Comparison of ENCODE assay signal across 24 cellular contexts in the genomic region with DNA sequence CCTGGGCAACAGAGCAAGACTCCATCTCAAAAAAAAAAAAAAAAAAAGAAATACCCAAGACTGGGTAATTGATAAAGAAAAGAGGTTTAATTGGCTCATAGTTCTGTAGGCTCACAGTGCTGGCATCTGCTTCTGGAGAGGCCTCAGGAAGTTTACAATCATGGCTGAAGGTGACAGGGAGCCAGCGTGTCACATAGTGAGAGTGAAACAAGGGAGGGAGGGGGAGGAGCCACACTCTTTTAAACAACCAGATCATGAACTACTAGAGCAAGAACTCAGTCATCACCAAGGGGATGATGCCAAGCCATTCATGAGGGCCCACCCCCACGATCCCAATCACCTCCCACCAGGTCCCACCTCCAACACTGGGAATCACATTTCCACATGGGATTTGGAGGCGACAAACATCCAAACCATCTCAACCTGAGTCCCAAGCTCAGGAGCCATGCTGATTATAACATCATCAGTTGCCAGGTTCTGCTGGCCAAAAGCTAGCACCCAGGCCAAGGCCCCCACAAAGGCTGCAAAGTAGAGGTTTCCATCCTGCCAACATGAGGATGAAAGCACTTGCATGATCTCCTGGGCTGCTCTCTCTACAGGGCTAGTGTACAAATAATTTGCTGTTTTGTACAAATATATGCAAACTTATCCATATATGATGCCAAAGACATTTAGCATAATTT. TPM values are rescaled to one million over a fixed set of nuclear protein-coding genes. Genes with fewer than 3 reads are reported as not detected.
DNase-seq lines count a peak whose midpoint lies in the region; ATAC-seq, FAIRE-seq and TF ChIP-seq lines count a peak whose summit lies in the region.
"Had no signal": no experiment of that assay in that cellular context is flagged by ENCODE, and none has a peak within 500 bp of the region (broad histone marks: within the 10 kb centered on the region; RNA-seq: fewer than 3 reads in every experiment).

No MANE protein-coding gene starts in this region.

- peaks cover 27% of the 10 kb centered on the region for H3K4me1 ChIP-seq in HepG2 (ENCODE audit: insufficient read depth, low read length)
- no peaks in the 10 kb centered on the region for H3K4me1 ChIP-seq in right lobe of liver
- no peaks in the 10 kb centered on the region for H3K4me1 ChIP-seq in HEK293 (ENCODE audit: control insufficient read depth, insufficient read depth, low read length)
- H3K4me1 ChIP-seq in prostate gland (replicated peaks), result no peaks in the 10 kb centered on the region

- H3K4me3 ChIP-seq in HepG2 (replicated peaks in 1 of 3; ENCODE audit: insufficient read depth in 1 of 3, low read depth in 2 of 3, low read length in 3 of 3), result no peak overlapping the region
- no peak overlapping the region for H3K4me3 ChIP-seq in right lobe of liver
- no peak overlapping the region for H3K4me3 ChIP-seq in HEK293 (ENCODE audit: low read depth, low read length)
- no peak overlapping the region for H3K4me3 ChIP-seq in prostate gland
- H3K4me3 ChIP-seq: PC-9 had no signal

- no peak overlapping the region for H3K4me2 ChIP-seq in HepG2 (ENCODE audit: low read depth, low read length)
- H3K4me2 ChIP-seq: PC-9 had no signal

- intact Hi-C loops in HepG2 (cut with micrococcal nuclease; ENCODE audit: unreplicated experiment) (no loop called here), right lobe of liver (cut with DNase I) (no loop called here), prostate gland (cut with DNase I) (loop anchor here (5.0 kb wide), 1 partner anchor 47 kb away; no protein-coding TSS in a partner anchor)

- no peaks in the 10 kb centered on the region for H3K9me3 Mint-ChIP-seq in stimulated activated effector memory CD8-positive, alpha-beta T cell treated with anti-CD3 and anti-CD28 coated beads, Interleukin-12 subunit alpha, Interleukin-12 subunit beta, amount 100 ng/mL, for 72 hours
- H3K9me3 Mint-ChIP-seq: CD8-positive, alpha-beta memory T cell had no signal

- peaks cover 10% of the 10 kb centered on the region for H3K4me1 Mint-ChIP-seq in stimulated activated effector memory CD8-positive, alpha-beta T cell treated with anti-CD3 and anti-CD28 coated beads, Interleukin-12 subunit alpha, Interleukin-12 subunit beta, amount 100 ng/mL, for 72 hours

- DNase-seq in activated CD4-positive, alpha-beta T cell treated with anti-CD3 and anti-CD28 coated beads, Interleukin-2, amount 50 U/mL, for 48 hours, result peak; percentile 7 to 15
- DNase-seq in activated CD4-positive, alpha-beta T cell treated with anti-CD3 and anti-CD28 coated beads, Interleukin-2, amount 50 U/mL, for 1 hour, result no peak
- DNase-seq in HepG2 (ENCODE audit: low spot score), result no peak
- no peak for DNase-seq in right lobe of liver
- no peak for DNase-seq in stimulated activated effector memory CD8-positive, alpha-beta T cell treated with anti-CD3 and anti-CD28 coated beads, Interleukin-12 subunit alpha, Interleukin-12 subunit beta, amount 100 ng/mL, for 72 hours (ENCODE audit: low spot score in 2 of 2)
- no peak for DNase-seq in prostate gland (ENCODE audit: low spot score)
- DNase-seq: Calu3; CD8-positive, alpha-beta memory T cell; DMS53; GF-D8; GOT3; KG1; NCI-H1092 treated with DMSO at 0.1 percent for 48 hours; NCI-H1436 treated with DMSO at 0.1 percent for 48 hours; NCI-H2029; NCI-H2227 treated with DMSO at 0.1 percent for 48 hours; NCI-H510A; PC-9; RPMI8226; SHP77 had no signal

- H3K9me3 ChIP-seq in HepG2 (ENCODE audit: low read length) (no peaks in the 10 kb centered on the region), right lobe of liver (no peaks in the 10 kb centered on the region), HEK293 (ENCODE audit: control insufficient read depth, insufficient read depth, low read depth, low read length) (no peaks in the 10 kb centered on the region), prostate gland (no peaks in the 10 kb centered on the region)

- H3K27ac ChIP-seq in HepG2 (ENCODE audit: extremely low read length, insufficient read depth, low read length) (no peak overlapping the region), right lobe of liver (no peak overlapping the region), HEK293 (ENCODE audit: extremely low read depth, low read depth, low read length) (no peak overlapping the region), prostate gland (no peak overlapping the region)
- H3K27ac ChIP-seq: C4-2B, PC-9 had no signal

- ATAC-seq in HepG2 (no peak), right lobe of liver (no peak), GM19395 (IDR thresholded peaks at IDR 0.05; ENCODE audit: unreplicated experiment) (no peak)
- peak; percentile 75 for ATAC-seq in stimulated activated effector memory CD8-positive, alpha-beta T cell treated with anti-CD3 and anti-CD28 coated beads, Interleukin-12 subunit alpha, Interleukin-12 subunit beta, amount 100 ng/mL, for 72 hours
- ATAC-seq: HCT116 had no signal

- TF ChIP-seq EP300 in HepG2 (IDR thresholded peaks at IDR 0.05; ENCODE audit: low read depth in 2 of 2, low read length in 2 of 2), result no peak
- no peak for TF ChIP-seq EP300 in HepG2 (CRISPR knock-in tag; IDR thresholded peaks at IDR 0.05; ENCODE audit: borderline replicate concordance)

- H3K9ac ChIP-seq in HepG2 (ENCODE audit: insufficient read depth, low read depth, low read length), result no peak overlapping the region

- BruUV-seq in HepG2 (replicated peaks; lab: Mats Ljungman, UMichigan), result no TSS peak

- POLR2A ChIA-PET in HepG2 (lab: Yijun Ruan, JAX), result no interaction called here
- POLR2A ChIA-PET in HEK293 (lab: Yijun Ruan, JAX), result no interaction called here

- 90% methylated on average over 1 of the region's 3 CpGs for WGBS in HepG2 (ENCODE audit: low lambda C conversion rate)
- no CpG with 5 or more reads among the region's 3 CpGs for WGBS in right lobe of liver (ENCODE audit: insufficient coverage, low coverage, low lambda C conversion rate, missing lambda C conversion rate)
- WGBS in prostate gland, result 92% methylated on average over 3 of the region's 3 CpGs

- TF ChIP-seq CTCF in HepG2 (CRISPR knock-in tag; IDR thresholded peaks at IDR 0.05), result no peak
- no peak for TF ChIP-seq CTCF in right lobe of liver (IDR thresholded peaks at IDR 0.05)
- TF ChIP-seq CTCF in HEK293 (tag by site-specific recombination; IDR thresholded peaks at IDR 0.05), result no peak
- TF ChIP-seq CTCF in prostate gland (IDR thresholded peaks at IDR 0.05), result no peak

- in situ Hi-C loops in HepG2 (cut with HindIII; ENCODE audit: extremely low pct_ligation_motif_present, low pct_unique_long_range_greater_than_20kb), result no loop called here

- no peak overlapping the region for H3K27ac Mint-ChIP-seq in stimulated activated effector memory CD8-positive, alpha-beta T cell treated with anti-CD3 and anti-CD28 coated beads, Interleukin-12 subunit alpha, Interleukin-12 subunit beta, amount 100 ng/mL, for 72 hours

- CTCF ChIA-PET in HepG2 (lab: Yijun Ruan, JAX; ENCODE audit: low intra/inter-chr PET ratio, low total read pairs) (no interaction called here), HEK293 (lab: Yijun Ruan, JAX) (no interaction called here)

- no peak overlapping the region for H3K4me3 Mint-ChIP-seq in stimulated activated effector memory CD8-positive, alpha-beta T cell treated with anti-CD3 and anti-CD28 coated beads, Interleukin-12 subunit alpha, Interleukin-12 subunit beta, amount 100 ng/mL, for 72 hours
- H3K4me3 Mint-ChIP-seq: CD8-positive, alpha-beta memory T cell had no signal

- H4K20me1 ChIP-seq in HepG2 (ENCODE audit: insufficient read depth, low read length), result no peaks in the 10 kb centered on the region

- H3K79me2 ChIP-seq in HepG2 (ENCODE audit: insufficient read depth, low read length), result peaks cover 87% of the 10 kb centered on the region

- no peak for TF ChIP-seq RAD21 in HepG2 (CRISPR knock-in tag; IDR thresholded peaks at IDR 0.05)

- TF ChIP-seq POLR2A in HepG2 (IDR thresholded peaks at IDR 0.05; ENCODE audit: insufficient read depth in 1 of 2, low read depth in 2 of 2, low read length in 2 of 2) (no peak), right lobe of liver (IDR thresholded peaks at IDR 0.05) (no peak), prostate gland (IDR thresholded peaks at IDR 0.05) (no peak)

- FAIRE-seq in HepG2 (lab: Jason Lieb, UNC), result no peak

- H3K36me3 Mint-ChIP-seq in stimulated activated effector memory CD8-positive, alpha-beta T cell treated with anti-CD3 and anti-CD28 coated beads, Interleukin-12 subunit alpha, Interleukin-12 subunit beta, amount 100 ng/mL, for 72 hours, result peaks cover 10% of the 10 kb centered on the region

- H3K36me3 ChIP-seq in HepG2 (replicated peaks in 1 of 2; ENCODE audit: control insufficient read depth in 1 of 2, insufficient read depth in 2 of 2, low read length in 2 of 2), result no peaks in the 10 kb centered on the region; a peak in 3 of 5 replicates
- H3K36me3 ChIP-seq in right lobe of liver, result peaks cover 0 to 6% (median 0%) of the 10 kb centered on the region in 4 donors
- no peaks in the 10 kb centered on the region for H3K36me3 ChIP-seq in HEK293 (ENCODE audit: control insufficient read depth in 2 of 2, insufficient read depth in 1 of 2, low read length in 2 of 2)
- no peaks in the 10 kb centered on the region for H3K36me3 ChIP-seq in prostate gland

- H3K27me3 ChIP-seq in HepG2 (ENCODE audit: control insufficient read depth in 1 of 2, insufficient read depth in 2 of 2, low read length in 2 of 2) (no peaks in the 10 kb centered on the region), right lobe of liver (no peaks in the 10 kb centered on the region), prostate gland (replicated peaks; ENCODE audit: insufficient read depth) (no peaks in the 10 kb centered on the region)

- no peak overlapping the region for H2AFZ ChIP-seq in HepG2 (ENCODE audit: low read length)
- H2AFZ ChIP-seq: PC-9 had no signal

RNA-seq across cellular contexts. Expression of a gene that starts 15.3 kb away (rescaled TPM):
- total RNA-seq in HepG2 (2016; rRNA removed; fragmentation: Illumina TruSeq; extraction: Trizol) (14.8 and 15.6 TPM in 2 replicates), right lobe of liver (10 to 100 TPM; 13.9 to 22.6 (median 16.3) TPM), prostate gland (10 to 100 TPM; 18.9 to 26.8 TPM)
- 23.4 and 25.6 TPM in 2 replicates for total RNA-seq in HepG2 (2016; cell fraction: cytosol; rRNA removed; fragmentation: Illumina TruSeq; extraction: Trizol; ENCODE audit: low read depth)
- 16.1 and 16.3 TPM in 2 replicates for total RNA-seq in HepG2 (2016; cell fraction: insoluble cytoplasmic fraction; rRNA removed; fragmentation: Illumina TruSeq; extraction: Trizol)
- total RNA-seq in HepG2 (2016; cell fraction: membrane; rRNA removed; fragmentation: Illumina TruSeq; extraction: Trizol), result 44.3 and 49.4 TPM in 2 replicates
- 15.1 and 18.6 TPM in 2 replicates for total RNA-seq in HepG2 (2016; cell fraction: nucleus; rRNA removed; fragmentation: Illumina TruSeq; extraction: Trizol)
- 26.5 and 30.1 TPM in 2 replicates for polyA plus RNA-seq in HepG2 (2011; rRNA removed)
- 20.1 and 28.8 TPM in 2 replicates for polyA plus RNA-seq in HepG2 (2011; cell fraction: cytosol; rRNA removed)
- polyA plus RNA-seq in HepG2 (2011; cell fraction: nucleus; rRNA removed), result 47.6 and 49.8 TPM in 2 replicates
- 21.0 and 36.9 TPM in 2 replicates for polyA plus RNA-seq in HepG2 (2012)
- 43.8 and 44.4 TPM in 2 replicates for polyA plus RNA-seq in HepG2 (2016; cell fraction: cytosol; fragmentation: Illumina TruSeq; extraction: Trizol; ENCODE audit: low read depth)
- 22.2 and 25.7 TPM in 2 replicates for polyA plus RNA-seq in HepG2 (2016; cell fraction: insoluble cytoplasmic fraction; fragmentation: Illumina TruSeq; extraction: Trizol; ENCODE audit: low read depth)
- 60.1 and 62.7 TPM in 2 replicates for polyA plus RNA-seq in HepG2 (2016; cell fraction: membrane; fragmentation: Illumina TruSeq; extraction: Trizol; ENCODE audit: low read depth)
- 19.7 and 22.6 TPM in 2 replicates for polyA plus RNA-seq in HepG2 (2016; cell fraction: nucleus; fragmentation: Illumina TruSeq; extraction: Trizol; ENCODE audit: insufficient read depth, low read depth)
- 109 and 119 TPM in 2 replicates for polyA minus RNA-seq in HepG2 (2011; rRNA and poly(A)+ RNA removed; ENCODE audit: low replicate concordance)
- 20.6 and 22.8 TPM in 2 replicates for polyA minus RNA-seq in HepG2 (2011; cell fraction: cytosol; rRNA and poly(A)+ RNA removed)
- 61.7 and 62.4 TPM in 2 replicates for polyA minus RNA-seq in HepG2 (2011; cell fraction: nucleus; rRNA and poly(A)+ RNA removed)

Comparison
In these comparisons a context has a peak if more than half of its experiments do, and no peak if none do; other contexts are left out.
1. DNase-seq: peak in activated CD4-positive, alpha-beta T cell treated with anti-CD3 and anti-CD28 coated beads, Interleukin-2, amount 50 U/mL, for 48 hours (2 of 2); none in activated CD4-positive, alpha-beta T cell treated with anti-CD3 and anti-CD28 coated beads, Interleukin-2, amount 50 U/mL, for 1 hour (single experiment), HepG2 (single experiment), right lobe of liver (0 of 3), stimulated activated effector memory CD8-positive, alpha-beta T cell treated with anti-CD3 and anti-CD28 coated beads, Interleukin-12 subunit alpha, Interleukin-12 subunit beta, amount 100 ng/mL, for 72 hours (0 of 2) and prostate gland (single experiment).